In genomic region chr17:1180434-1180742, GRCh38 we compare ENCODE assay signal across 10 cellular contexts.
DNase-seq lines count a peak whose midpoint lies in the region; TF ChIP-seq lines count a peak whose summit lies in the region.
"Had no signal": no experiment of that assay in that cellular context is flagged by ENCODE, and none has a peak within 500 bp of the region (broad histone marks: within the 10 kb centered on the region; RNA-seq: fewer than 3 reads in every experiment).

No MANE protein-coding gene starts in this region.

- peaks cover 12% of the 10 kb centered on the region; the same call in 1 of the 2 replicates for H3K27me3 ChIP-seq in ACC112 (ENCODE audit: insufficient read depth, low read length)
- peaks cover 44% of the 10 kb centered on the region for H3K27me3 ChIP-seq in HUES6 (ENCODE audit: control insufficient read depth, insufficient read depth, low read length)

- no peaks in the 10 kb centered on the region for H3K36me3 ChIP-seq in ACC112 (ENCODE audit: insufficient read depth, low read length)
- H3K36me3 ChIP-seq in HUES6 (ENCODE audit: control insufficient read depth, insufficient read depth, low read length): no peaks in the 10 kb centered on the region

- H3K9ac ChIP-seq in HUES6 (ENCODE audit: low read length): peak overlapping the region; percentile 31

- H2AFZ ChIP-seq in ACC112 (ENCODE audit: low read length, unreplicated experiment): peak overlapping the region; percentile 45

- peak overlapping the region; percentile 68 for H3K4me3 Mint-ChIP-seq in nephron progenitor cell
- H3K4me3 Mint-ChIP-seq: HFFc6 had no signal

- H3K4me3 ChIP-seq in ACC112 (ENCODE audit: low read depth, low read length): peak overlapping the region; percentile 59; the same call in 1 of the 2 replicates
- peak overlapping the region; percentile 80 for H3K4me3 ChIP-seq in HUES6 (ENCODE audit: low read depth, low read length)
- H3K4me3 ChIP-seq in choroid plexus epithelial cell (ENCODE audit: low read depth, low read length): peak overlapping the region; percentile 73

- H3K27ac ChIP-seq in ACC112 (ENCODE audit: low read depth, low read length) (no peak overlapping the region), HUES6 (ENCODE audit: low read depth, low read length) (no peak overlapping the region)

- TF ChIP-seq CTCF in choroid plexus epithelial cell (conservative IDR thresholded peaks at IDR 0.05; ENCODE audit: low read depth, low read length): no peak
- no peak for TF ChIP-seq CTCF in nephron progenitor cell (IDR thresholded peaks at IDR 0.05)

- no peak for DNase-seq in choroid plexus epithelial cell (ENCODE audit: low read depth)
- DNase-seq in nephron progenitor cell: no peak
- no peak for DNase-seq in NCI-H1694 (lab: John Stamatoyannopoulos, UW)
- no peak for DNase-seq in SIG-M5 treated with dmso at 0.1 percent for 504 hours (lab: John Stamatoyannopoulos, UW; ENCODE audit: unreplicated experiment)
- DNase-seq in AG08396 (ENCODE audit: low spot score): no peak
- no peak for DNase-seq in islet precursor cell
- DNase-seq: HFFc6, NCI-H1092 treated with DMSO at 0.1 percent for 48 hours had no signal

- H3K4me1 Mint-ChIP-seq in nephron progenitor cell: peaks cover 78% of the 10 kb centered on the region

- H3K27ac Mint-ChIP-seq in nephron progenitor cell: no peak overlapping the region
- H3K27ac Mint-ChIP-seq: HFFc6 had no signal

- no peaks in the 10 kb centered on the region for H3K9me3 ChIP-seq in HUES6 (ENCODE audit: control insufficient read depth, insufficient read depth, low read depth, low read length)

- H3K4me1 ChIP-seq in ACC112 (ENCODE audit: control insufficient read depth, insufficient read depth, low read length, unreplicated experiment) (peaks cover 5% of the 10 kb centered on the region), HUES6 (ENCODE audit: control insufficient read depth, insufficient read depth, low read length) (peaks cover 40% of the 10 kb centered on the region)

- H3K27me3 Mint-ChIP-seq in nephron progenitor cell (ENCODE audit: low read depth, poor library complexity): peaks cover 11% of the 10 kb centered on the region

- no peaks in the 10 kb centered on the region for H3K79me2 ChIP-seq in ACC112 (ENCODE audit: control insufficient read depth, insufficient read depth, low read length, unreplicated experiment)

- no peaks in the 10 kb centered on the region for H3K9me3 Mint-ChIP-seq in nephron progenitor cell
- H3K9me3 Mint-ChIP-seq: HFFc6 had no signal

- peaks cover 3% of the 10 kb centered on the region for H3K36me3 Mint-ChIP-seq in nephron progenitor cell (ENCODE audit: low read depth)
